18 cellular contexts compared by ENCODE assay signal in genomic region chr2:187319441-187320108, GRCh38.
DNase-seq lines count a peak whose midpoint lies in the region; ATAC-seq and TF ChIP-seq lines count a peak whose summit lies in the region.
"Had no signal": no experiment of that assay in that cellular context is flagged by ENCODE, and none has a peak within 500 bp of the region (broad histone marks: within the 10 kb centered on the region; RNA-seq: fewer than 3 reads in every experiment).

No MANE protein-coding gene starts in this region.

- H3K27me3 Mint-ChIP-seq in neural progenitor cell (ENCODE audit: insufficient read depth, low read depth), result no peaks in the 10 kb centered on the region

- no peaks in the 10 kb centered on the region for H3K36me3 Mint-ChIP-seq in neural progenitor cell

- peak overlapping the region; percentile 20 for H3K4me2 ChIP-seq in osteoblast (ENCODE audit: insufficient read depth, low read length)
- H3K4me2 ChIP-seq in neural progenitor cell, result no peak overlapping the region
- H3K4me2 ChIP-seq: PC-9 had no signal

- no peaks in the 10 kb centered on the region for H3K79me2 ChIP-seq in osteoblast (ENCODE audit: insufficient read depth, low read length)
- no peaks in the 10 kb centered on the region for H3K79me2 ChIP-seq in neural progenitor cell (ENCODE audit: low read depth)

- H3K9ac ChIP-seq in neural progenitor cell, result no peak overlapping the region

- H3F3A ChIP-seq in neural progenitor cell (ENCODE audit: low read depth), result no peaks in the 10 kb centered on the region

- no peaks in the 10 kb centered on the region for H3K36me3 ChIP-seq in osteoblast (ENCODE audit: insufficient read depth, low read length)
- no peaks in the 10 kb centered on the region for H3K36me3 ChIP-seq in neural progenitor cell
- H3K36me3 ChIP-seq: sigmoid colon, thyroid gland had no signal

- no peak overlapping the region for H3K27ac Mint-ChIP-seq in neural progenitor cell
- H3K27ac Mint-ChIP-seq: activated T-helper 2 cell treated with anti-CD3 and anti-CD28 coated beads, Interferon-gamma antibody, Interleukin-2, Interleukin-4, amounts not matched to agents 10 μg/mL and 5 μg/mL and 100 μg/mL, durations not matched to agents 14 hours and 24 hours and 36 hours had no signal

- H3K4me1 Mint-ChIP-seq in neural progenitor cell, result no peaks in the 10 kb centered on the region

- H4K20me1 ChIP-seq in osteoblast (ENCODE audit: insufficient read depth, low read length) (no peaks in the 10 kb centered on the region), neural progenitor cell (ENCODE audit: low read depth) (no peaks in the 10 kb centered on the region)

- H2AFZ ChIP-seq in osteoblast (ENCODE audit: low read length) (peak overlapping the region; percentile 49), neural progenitor cell (replicated peaks) (no peak overlapping the region)
- H2AFZ ChIP-seq: PC-9 had no signal

- no peaks in the 10 kb centered on the region for H3K9me3 Mint-ChIP-seq in neural progenitor cell
- H3K9me3 Mint-ChIP-seq: activated T-helper 2 cell treated with anti-CD3 and anti-CD28 coated beads, Interferon-gamma antibody, Interleukin-2, Interleukin-4, amounts not matched to agents 10 μg/mL and 5 μg/mL and 100 μg/mL, durations not matched to agents 14 hours and 24 hours and 36 hours; neural crest cell had no signal

- peaks cover 5% of the 10 kb centered on the region for H3K4me1 ChIP-seq in osteoblast (ENCODE audit: insufficient read depth, low read length)
- H3K4me1 ChIP-seq in neural progenitor cell, result no peaks in the 10 kb centered on the region
- H3K4me1 ChIP-seq: sigmoid colon, thyroid gland had no signal

- H3K9me3 ChIP-seq in osteoblast (ENCODE audit: low read depth, low read length) (no peaks in the 10 kb centered on the region), neural progenitor cell (ENCODE audit: low read depth) (no peaks in the 10 kb centered on the region)
- H3K9me3 ChIP-seq: sigmoid colon, thyroid gland had no signal

- ATAC-seq in GM18505 (IDR thresholded peaks at IDR 0.05; ENCODE audit: unreplicated experiment) (no peak), GM21825 (IDR thresholded peaks at IDR 0.05; ENCODE audit: unreplicated experiment) (no peak), GM21528 (IDR thresholded peaks at IDR 0.05; ENCODE audit: low FRiP score, unreplicated experiment) (no peak)

- no peak overlapping the region for H3K4me3 Mint-ChIP-seq in neural progenitor cell
- H3K4me3 Mint-ChIP-seq: neural crest cell had no signal

- in situ Hi-C loops in astrocyte of the cerebellum (cut with HindIII; ENCODE audit: low sequenced_read_pairs), result no loop called here

- DNase-seq in LHCN-M2 (ENCODE audit: low read depth), result peak; percentile 73
- peak; percentile 42 for DNase-seq in astrocyte of the cerebellum (ENCODE audit: low read depth)
- DNase-seq in fibroblast of pulmonary artery (ENCODE audit: low read depth), result peak; percentile 77
- DNase-seq in osteoblast (ENCODE audit: insufficient read length, low spot score, missing footprints), result no peak
- no peak for DNase-seq in neural progenitor cell (ENCODE audit: low spot score)
- DNase-seq: amniotic stem cell; DMS 273 treated with DMSO at 0.1 percent for 48 hours; NCI-H187 treated with DMSO at 0.1 percent for 48 hours; NCI-H510A; PC-9; sigmoid colon; stimulated activated CD4-positive, alpha-beta T cell treated with anti-CD3 and anti-CD28 coated beads, Interleukin-4, amount 100 ng/mL, for 24 hours had no signal

- TF ChIP-seq CTCF in astrocyte of the cerebellum (IDR thresholded peaks at IDR 0.05; ENCODE audit: low read depth, low read length, missing control alignments) (no peak), fibroblast of pulmonary artery (IDR thresholded peaks at IDR 0.05; ENCODE audit: low read length, missing control alignments) (no peak), osteoblast (IDR thresholded peaks at IDR 0.05; ENCODE audit: extremely low read depth, low read depth, low read length) (no peak), neural progenitor cell (IDR thresholded peaks at IDR 0.05) (no peak)

- H3K4me3 ChIP-seq in astrocyte of the cerebellum (ENCODE audit: low read depth, low read length), result no peak overlapping the region
- no peak overlapping the region for H3K4me3 ChIP-seq in fibroblast of pulmonary artery (replicated peaks; ENCODE audit: low read depth, low read length)
- H3K4me3 ChIP-seq in osteoblast (ENCODE audit: insufficient read depth, low read length), result no peak overlapping the region
- no peak overlapping the region for H3K4me3 ChIP-seq in neural progenitor cell
- H3K4me3 ChIP-seq: PC-9, sigmoid colon, thyroid gland had no signal

- TF ChIP-seq POLR2A in GM18505 (IDR thresholded peaks at IDR 0.05; ENCODE audit: borderline replicate concordance, extremely low read depth, insufficient read depth, insufficient read length), result no peak

- H3K27ac ChIP-seq in osteoblast (ENCODE audit: low read depth, low read length), result no peak overlapping the region
- H3K27ac ChIP-seq in neural progenitor cell, result no peak overlapping the region
- H3K27ac ChIP-seq: PC-9, sigmoid colon, thyroid gland had no signal

- H3K27me3 ChIP-seq in osteoblast (ENCODE audit: insufficient read depth, low read length) (no peaks in the 10 kb centered on the region), neural progenitor cell (no peaks in the 10 kb centered on the region)
- H3K27me3 ChIP-seq: sigmoid colon, thyroid gland had no signal

Comparison
In these comparisons a context has a peak if more than half of its experiments do, and no peak if none do; other contexts are left out.
1. DNase-seq: peak in LHCN-M2 (single experiment), astrocyte of the cerebellum (single experiment) and fibroblast of pulmonary artery (single experiment); none in osteoblast (single experiment) and neural progenitor cell (single experiment).